Comparison of ENCODE assay signal across 11 cellular contexts in the genomic region with DNA sequence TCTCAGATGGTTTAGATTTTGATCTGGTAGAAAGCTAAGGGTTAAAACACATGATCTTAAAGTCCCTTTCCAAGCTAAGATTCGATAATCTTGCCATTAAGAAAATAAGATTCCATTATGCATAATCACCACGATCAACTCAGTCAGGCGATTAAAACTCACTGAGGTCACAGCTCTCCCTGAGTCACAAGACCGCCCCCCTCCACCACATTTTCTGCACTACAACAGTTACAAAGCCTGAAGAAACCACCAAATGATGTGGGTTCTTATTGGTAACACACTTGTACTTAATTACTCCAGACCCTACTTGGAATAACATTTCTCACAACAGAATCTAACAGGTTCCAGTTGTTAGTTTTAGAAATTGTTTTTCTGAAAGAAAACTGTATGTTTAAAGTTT.
DNase-seq lines count a peak whose midpoint lies in the region; ATAC-seq and TF ChIP-seq lines count a peak whose summit lies in the region.
"Had no signal": no experiment of that assay in that cellular context is flagged by ENCODE, and none has a peak within 500 bp of the region (broad histone marks: within the 10 kb centered on the region; RNA-seq: fewer than 3 reads in every experiment).

No MANE protein-coding gene starts in this region.

- TF ChIP-seq POLR2A in esophagus muscularis mucosa (IDR thresholded peaks at IDR 0.05; ENCODE audit: low read depth), result no peak

- no peak for ATAC-seq in GM21619 (IDR thresholded peaks at IDR 0.05; ENCODE audit: unreplicated experiment)

- CTCF ChIA-PET in Caco-2 (lab: Charles Lee), result no interaction called here

- H3K9me3 ChIP-seq in esophagus muscularis mucosa, result peaks cover 0 to 5% (median 0%) of the 10 kb centered on the region in 4 donors
- no peaks in the 10 kb centered on the region for H3K9me3 ChIP-seq in Caco-2
- H3K9me3 ChIP-seq: HAP-1, prostate gland had no signal

- no peaks in the 10 kb centered on the region for H3K36me3 ChIP-seq in esophagus muscularis mucosa
- H3K36me3 ChIP-seq in Caco-2 (ENCODE audit: control insufficient read depth, insufficient read depth, low read length), result no peaks in the 10 kb centered on the region
- H3K36me3 ChIP-seq: HAP-1, prostate gland had no signal

- H3K4me1 Mint-ChIP-seq in activated naive CD8-positive, alpha-beta T cell (ENCODE audit: low read depth), result peaks cover 42% of the 10 kb centered on the region
- peaks cover 6% of the 10 kb centered on the region for H3K4me1 Mint-ChIP-seq in Caco-2 (ENCODE audit: low read depth, unreplicated experiment)

- intact Hi-C loops in esophagus muscularis mucosa (cut with DNase I) (no loop called here), Caco-2 (cut with micrococcal nuclease; ENCODE audit: unreplicated experiment) (loop anchor here (10.0 kb wide), 1 partner anchor 60 kb away; the partner anchor contains the start of gene SH3KBP1)

- POLR2A ChIA-PET in Caco-2 (lab: Charles Lee), result no interaction called here

- TF ChIP-seq EP300 in esophagus muscularis mucosa (IDR thresholded peaks at IDR 0.05), result no peak

- no peak overlapping the region for H3K4me3 Mint-ChIP-seq in activated naive CD8-positive, alpha-beta T cell
- no peak overlapping the region for H3K4me3 Mint-ChIP-seq in Caco-2 (ENCODE audit: unreplicated experiment)

- H3K4me1 ChIP-seq in esophagus muscularis mucosa, result no peaks in the 10 kb centered on the region
- H3K4me1 ChIP-seq in Caco-2, result peaks cover 13% of the 10 kb centered on the region; the same call in 1 of the 2 replicates
- H3K4me1 ChIP-seq: prostate gland had no signal

- H3K27me3 Mint-ChIP-seq in activated naive CD8-positive, alpha-beta T cell, result no peaks in the 10 kb centered on the region
- H3K27me3 Mint-ChIP-seq in Caco-2 (ENCODE audit: insufficient read depth, unreplicated experiment), result no peaks in the 10 kb centered on the region

- BruUV-seq in Caco-2 (replicated peaks; lab: Mats Ljungman, UMichigan), result no TSS peak

- H3K36me3 Mint-ChIP-seq in activated naive CD8-positive, alpha-beta T cell, result no peaks in the 10 kb centered on the region
- no peaks in the 10 kb centered on the region for H3K36me3 Mint-ChIP-seq in Caco-2 (ENCODE audit: insufficient read depth, unreplicated experiment)

- 78% methylated on average over 4 of the region's 4 CpGs for WGBS in esophagus muscularis mucosa

- TF ChIP-seq CTCF in esophagus muscularis mucosa (IDR thresholded peaks at IDR 0.05) (no peak), Caco-2 (IDR thresholded peaks at IDR 0.05; ENCODE audit: insufficient read depth in 1 of 2, low read depth in 1 of 2, low read length in 1 of 2, severe bottlenecking in 1 of 2, unreplicated experiment in 1 of 2) (no peak)

- peak; percentile 33 for DNase-seq in stimulated activated CD4-positive, alpha-beta T cell treated with anti-CD3 and anti-CD28 coated beads, Interleukin-1b, Interleukin-23, amount 100 ng/mL, for 48 hours
- no peak for DNase-seq in stimulated activated CD4-positive, alpha-beta T cell treated with anti-CD3 and anti-CD28 coated beads, Interleukin-12 subunit alpha, Interleukin-12 subunit beta, amount 100 ng/mL, for 4 hours
- DNase-seq in myocyte (ENCODE audit: low read depth) (peak; percentile 33), esophagus muscularis mucosa (ENCODE audit: extremely low spot score) (no peak), Caco-2 (no peak), T-helper 9 cell (no peak)

- H3K9me3 Mint-ChIP-seq in activated naive CD8-positive, alpha-beta T cell (ENCODE audit: low read depth), result no peaks in the 10 kb centered on the region
- peaks cover 10% of the 10 kb centered on the region for H3K9me3 Mint-ChIP-seq in Caco-2 (ENCODE audit: unreplicated experiment)

- peak overlapping the region; percentile 50 for H3K27ac Mint-ChIP-seq in activated naive CD8-positive, alpha-beta T cell
- H3K27ac Mint-ChIP-seq in Caco-2 (ENCODE audit: unreplicated experiment), result no peak overlapping the region

- no peaks in the 10 kb centered on the region for H3K27me3 ChIP-seq in esophagus muscularis mucosa
- H3K27me3 ChIP-seq in Caco-2 (replicated peaks; ENCODE audit: control insufficient read depth, insufficient read depth, low read length), result no peaks in the 10 kb centered on the region

- H3K4me3 ChIP-seq in esophagus muscularis mucosa, result no peak overlapping the region
- no peak overlapping the region for H3K4me3 ChIP-seq in Caco-2 (ENCODE audit: low read depth, low read length)
- H3K4me3 ChIP-seq: HAP-1, prostate gland had no signal

- no peak overlapping the region for H3K27ac ChIP-seq in esophagus muscularis mucosa (replicated peaks in 1 of 4)
- H3K27ac ChIP-seq: prostate gland, VCaP had no signal

Comparison
In these comparisons a context has a peak if more than half of its experiments do, and no peak if none do; other contexts are left out.
1. DNase-seq: peak in stimulated activated CD4-positive, alpha-beta T cell treated with anti-CD3 and anti-CD28 coated beads, Interleukin-1b, Interleukin-23, amount 100 ng/mL, for 48 hours (single experiment) and myocyte (single experiment); none in stimulated activated CD4-positive, alpha-beta T cell treated with anti-CD3 and anti-CD28 coated beads, Interleukin-12 subunit alpha, Interleukin-12 subunit beta, amount 100 ng/mL, for 4 hours (single experiment), esophagus muscularis mucosa (single experiment), Caco-2 (0 of 2) and T-helper 9 cell (single experiment).